In genomic region chr19:33430674-33431277, GRCh38 we compare ENCODE assay signal across 9 cellular contexts.
A peak's percentile ranks its signal among the peaks of the same experiment; 100 is the strongest.
DNase-seq lines count a peak whose midpoint lies in the region; ATAC-seq lines count a peak whose summit lies in the region.
"Had no signal": no experiment of that assay in that cellular context is flagged by ENCODE, and none has a peak within 500 bp of the region (broad histone marks: within the 10 kb centered on the region; RNA-seq: fewer than 3 reads in every experiment).

No MANE protein-coding gene starts in this region.

- peaks cover 1% of the 10 kb centered on the region for H3K36me3 Mint-ChIP-seq in memory B cell
- H3K36me3 Mint-ChIP-seq: IgD-negative memory B cell had no signal

- no peak overlapping the region for H3K4me3 Mint-ChIP-seq in memory B cell
- H3K4me3 Mint-ChIP-seq: IgD-negative memory B cell had no signal

- ATAC-seq in HG02885 (IDR thresholded peaks at IDR 0.05; ENCODE audit: poor library complexity, unreplicated experiment) (peak; percentile 58), memory B cell (ENCODE audit: low read depth) (peak; percentile 76), HG02840 (IDR thresholded peaks at IDR 0.05; ENCODE audit: low FRiP score, unreplicated experiment) (no peak)

- DNase-seq in COLO668 (lab: John Stamatoyannopoulos, UW; ENCODE audit: unreplicated experiment) = peak; percentile 52
- DNase-seq in NCI-H748 treated with DMSO at 0.1 percent for 48 hours (lab: John Stamatoyannopoulos, UW) = peak; percentile 53
- DNase-seq in activated CD4-positive, alpha-beta T cell treated with anti-CD3 and anti-CD28 coated beads, Interleukin-2, amount 50 U/mL, for 48 hours = peak; percentile 71 to 77
- peak; percentile 82 for DNase-seq in ecto neural progenitor cell (ENCODE audit: low spot score)
- peak; percentile 36 to 45 for DNase-seq in memory B cell (ENCODE audit: low spot score in 2 of 2)
- peak; percentile 51 to 59 for DNase-seq in stimulated activated CD8-positive, alpha-beta memory T cell treated with anti-CD3 and anti-CD28 coated beads, Interleukin-2, amount 100 ng/mL, for 48 hours (ENCODE audit: low read depth in 2 of 2)

- H3K27me3 Mint-ChIP-seq in memory B cell = no peaks in the 10 kb centered on the region
- H3K27me3 Mint-ChIP-seq: IgD-negative memory B cell had no signal

- no peaks in the 10 kb centered on the region for H3K9me3 Mint-ChIP-seq in memory B cell
- H3K9me3 Mint-ChIP-seq: IgD-negative memory B cell had no signal

- no peak overlapping the region for H3K27ac Mint-ChIP-seq in memory B cell
- H3K27ac Mint-ChIP-seq: IgD-negative memory B cell had no signal

- peaks cover 3% of the 10 kb centered on the region for H3K4me1 Mint-ChIP-seq in memory B cell
